ENCODE assay signal across 1 cellular context in genomic region chr20:17872434-17872833, GRCh38.
A peak's percentile ranks its signal among the peaks of the same experiment; 100 is the strongest.
TF ChIP-seq lines count a peak whose summit lies in the region.

No MANE protein-coding gene starts in this region.

TF ChIP-seq in K562, 482 proteins besides CTCF, POLR2A, EP300 and RAD21 (continued from another document):
- TF ChIP-seq, protein P1, sequence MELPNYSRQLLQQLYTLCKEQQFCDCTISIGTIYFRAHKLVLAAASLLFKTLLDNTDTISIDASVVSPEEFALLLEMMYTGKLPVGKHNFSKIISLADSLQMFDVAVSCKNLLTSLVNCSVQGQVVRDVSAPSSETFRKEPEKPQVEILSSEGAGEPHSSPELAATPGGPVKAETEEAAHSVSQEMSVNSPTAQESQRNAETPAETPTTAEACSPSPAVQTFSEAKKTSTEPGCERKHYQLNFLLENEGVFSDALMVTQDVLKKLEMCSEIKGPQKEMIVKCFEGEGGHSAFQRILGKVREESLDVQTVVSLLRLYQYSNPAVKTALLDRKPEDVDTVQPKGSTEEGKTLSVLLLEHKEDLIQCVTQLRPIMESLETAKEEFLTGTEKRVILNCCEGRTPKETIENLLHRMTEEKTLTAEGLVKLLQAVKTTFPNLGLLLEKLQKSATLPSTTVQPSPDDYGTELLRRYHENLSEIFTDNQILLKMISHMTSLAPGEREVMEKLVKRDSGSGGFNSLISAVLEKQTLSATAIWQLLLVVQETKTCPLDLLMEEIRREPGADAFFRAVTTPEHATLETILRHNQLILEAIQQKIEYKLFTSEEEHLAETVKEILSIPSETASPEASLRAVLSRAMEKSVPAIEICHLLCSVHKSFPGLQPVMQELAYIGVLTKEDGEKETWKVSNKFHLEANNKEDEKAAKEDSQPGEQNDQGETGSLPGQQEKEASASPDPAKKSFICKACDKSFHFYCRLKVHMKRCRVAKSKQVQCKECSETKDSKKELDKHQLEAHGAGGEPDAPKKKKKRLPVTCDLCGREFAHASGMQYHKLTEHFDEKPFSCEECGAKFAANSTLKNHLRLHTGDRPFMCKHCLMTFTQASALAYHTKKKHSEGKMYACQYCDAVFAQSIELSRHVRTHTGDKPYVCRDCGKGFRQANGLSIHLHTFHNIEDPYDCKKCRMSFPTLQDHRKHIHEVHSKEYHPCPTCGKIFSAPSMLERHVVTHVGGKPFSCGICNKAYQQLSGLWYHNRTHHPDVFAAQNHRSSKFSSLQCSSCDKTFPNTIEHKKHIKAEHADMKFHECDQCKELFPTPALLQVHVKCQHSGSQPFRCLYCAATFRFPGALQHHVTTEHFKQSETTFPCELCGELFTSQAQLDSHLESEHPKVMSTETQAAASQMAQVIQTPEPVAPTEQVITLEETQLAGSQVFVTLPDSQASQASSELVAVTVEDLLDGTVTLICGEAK (IDR thresholded peaks at IDR 0.05), result peak; percentile 71
- TF ChIP-seq, protein P1 (CRISPR knock-in tag; IDR thresholded peaks at IDR 0.05), result no peak
- TF ChIP-seq POU5F1 (IDR thresholded peaks at IDR 0.05; ENCODE audit: borderline replicate concordance, low read depth, low read length, partially characterized antibody) (no peak), YBX1 (IDR thresholded peaks at IDR 0.05) (no peak), SMARCB1 (IDR thresholded peaks at IDR 0.05; ENCODE audit: insufficient read length, low read depth) (no peak), MCM3 (IDR thresholded peaks at IDR 0.05) (no peak), ZNF444 (CRISPR knock-in tag; IDR thresholded peaks at IDR 0.05) (no peak), ZNF764 (CRISPR knock-in tag; IDR thresholded peaks at IDR 0.05; ENCODE audit: low read depth) (no peak), RFX1 (IDR thresholded peaks at IDR 0.05) (peak; percentile 71), U2AF1 (optimal IDR thresholded peaks at IDR 0.05; ENCODE audit: low read depth, low read length) (no peak), POLR2G (IDR thresholded peaks at IDR 0.05; ENCODE audit: low read depth, low read length) (no peak), MED1 (CRISPR knock-in tag; IDR thresholded peaks at IDR 0.05; ENCODE audit: borderline replicate concordance) (no peak), GABPA (tag; conservative IDR thresholded peaks at IDR 0.05; ENCODE audit: low read depth) (peak; percentile 65), SIN3A (IDR thresholded peaks at IDR 0.05; ENCODE audit: borderline replicate concordance in 2 of 2, control insufficient read depth in 1 of 2, low read depth in 2 of 2, low read length in 2 of 2) (no peak), FOXO4 (CRISPR knock-in tag; IDR thresholded peaks at IDR 0.05) (no peak), ZNF449 (CRISPR knock-in tag; IDR thresholded peaks at IDR 0.05) (no peak), ARHGAP35 (IDR thresholded peaks at IDR 0.05; ENCODE audit: partially characterized antibody) (no peak), NR2C2 (CRISPR knock-in tag; IDR thresholded peaks at IDR 0.05) (peak; percentile 85), NR2C2 (tag; IDR thresholded peaks at IDR 0.05) (peak; percentile 88)
